8 cellular contexts compared by ENCODE assay signal in genomic region chr15:63601727-63602185, GRCh38. TPM values are rescaled to one million over a fixed set of nuclear protein-coding genes. Genes with fewer than 3 reads are reported as not detected.
A peak's percentile ranks its signal among the peaks of the same experiment; 100 is the strongest.
DNase-seq lines count a peak whose midpoint lies in the region; ATAC-seq and TF ChIP-seq lines count a peak whose summit lies in the region.

No MANE protein-coding gene starts in this region.

- H3K27me3 ChIP-seq in dorsolateral prefrontal cortex (no peaks in the 10 kb centered on the region), neural cell (ENCODE audit: insufficient read depth, low read depth, low read length) (no peaks in the 10 kb centered on the region)

- H2AFZ ChIP-seq in neural cell (ENCODE audit: low read depth, low read length): no peak overlapping the region

- no peak for TF ChIP-seq RAD21 in neural cell (conservative IDR thresholded peaks at IDR 0.05)

- H3K4me3 ChIP-seq in dorsolateral prefrontal cortex (peak overlapping the region; percentile 52 to 93 (median 80)), neural cell (ENCODE audit: low read length) (peak overlapping the region; percentile 88)

- no peaks in the 10 kb centered on the region for H3K9me2 ChIP-seq in neural cell (ENCODE audit: insufficient read depth, low read length)

- H3F3A ChIP-seq in neural cell (ENCODE audit: insufficient read depth, low read length, poor library complexity, severe bottlenecking): no peaks in the 10 kb centered on the region

- ATAC-seq in HG02840 (IDR thresholded peaks at IDR 0.05; ENCODE audit: low FRiP score, unreplicated experiment): no peak

- H4K20me1 ChIP-seq in neural cell (ENCODE audit: insufficient read depth): no peaks in the 10 kb centered on the region

- no peaks in the 10 kb centered on the region for H3K9me3 ChIP-seq in neural cell (ENCODE audit: low read length)

- no peak for TF ChIP-seq EP300 in neural cell (conservative IDR thresholded peaks at IDR 0.05; ENCODE audit: poor library complexity, severe bottlenecking)

- intact Hi-C loops in dorsolateral prefrontal cortex (cut with DNase I): loop anchor here (5.0 to 10.0 kb wide), 5 partner anchors 123 to 553 kb away; partner anchors contain the start of genes RPS27L (in 1 of the 2) and SNX22 (in 1 of the 2)

- peak overlapping the region; percentile 66 for H3K9ac ChIP-seq in neural cell (ENCODE audit: low read length)

- H3K27ac ChIP-seq in dorsolateral prefrontal cortex: peak overlapping the region in 58 of 59 donors; percentile 69 to 98 (median 92)
- no peak overlapping the region for H3K27ac ChIP-seq in neural cell (ENCODE audit: low read length)

- no peak for TF ChIP-seq CTCF in dorsolateral prefrontal cortex (IDR thresholded peaks at IDR 0.05 in 54 of 56, conservative IDR thresholded peaks at IDR 0.05 in 2 of 56; ENCODE audit: low read depth in 1 of 56, partially characterized antibody in 56 of 56)
- TF ChIP-seq CTCF in neural cell (IDR thresholded peaks at IDR 0.05; ENCODE audit: poor library complexity, severe bottlenecking): no peak

- H3K79me2 ChIP-seq in neural cell (replicated peaks; ENCODE audit: insufficient read depth, low read length): no peaks in the 10 kb centered on the region

- peak; percentile 18 for DNase-seq in activated gamma-delta T cell (lab: John Stamatoyannopoulos, UW)
- DNase-seq in activated gamma-delta T cell treated with Interleukin-2 at 50 U/mL for 16 hours: no peak
- peak; percentile 80 for DNase-seq in NCI-H82 (lab: John Stamatoyannopoulos, UW)
- no peak for DNase-seq in dorsolateral prefrontal cortex
- no peak for DNase-seq in stimulated activated naive CD4-positive, alpha-beta T cell treated with Interleukin-2 at 50 U/mL for 16 hours (lab: John Stamatoyannopoulos, UW)
- DNase-seq in activated CD4-positive, CD25-positive, alpha-beta regulatory T cell treated with anti-CD3 and anti-CD28 coated beads, Interleukin-2, amount 50 U/mL, for 72 hours: no peak

- peak overlapping the region; percentile 80 for H3K4me2 ChIP-seq in neural cell (ENCODE audit: low read length)

- no peaks in the 10 kb centered on the region for H3K36me3 ChIP-seq in neural cell (ENCODE audit: insufficient read depth, low read length)

TF ChIP-seq in neural cell, 6 proteins besides CTCF, POLR2A, EP300 and RAD21:
- TF ChIP-seq REST (IDR thresholded peaks at IDR 0.05; ENCODE audit: borderline replicate concordance) (no peak), SMC3 (conservative IDR thresholded peaks at IDR 0.05; ENCODE audit: poor library complexity) (no peak), EZH2 (IDR thresholded peaks at IDR 0.05; ENCODE audit: borderline replicate concordance, insufficient read depth, low read length, poor library complexity, severe bottlenecking) (no peak), TAF1 (IDR thresholded peaks at IDR 0.05; ENCODE audit: low read depth) (no peak), MXI1 (conservative IDR thresholded peaks at IDR 0.05; ENCODE audit: poor library complexity, severe bottlenecking) (no peak), POLR2AphosphoS5 (IDR thresholded peaks at IDR 0.05) (no peak)

RNA-seq across cellular contexts. Expression of gene FBXL22, which starts 4.6 kb away (rescaled TPM):
- total RNA-seq in dorsolateral prefrontal cortex: 1 to 10 TPM in 111 of 120 experiments, under 1 TPM in 9; 0.60 to 5.0 (median 2.0) TPM
- polyA plus RNA-seq in neural cell: 0.28 and 0.41 TPM in 2 replicates
- 0.58 and 4.1 TPM in 2 replicates for polyA minus RNA-seq in neural cell

Comparison
In these comparisons a context has a peak if more than half of its experiments do, and no peak if none do; other contexts are left out.
1. DNase-seq: peak in activated gamma-delta T cell (single experiment) and NCI-H82 (single experiment); none in activated gamma-delta T cell treated with Interleukin-2 at 50 U/mL for 16 hours (single experiment), dorsolateral prefrontal cortex (0 of 10), stimulated activated naive CD4-positive, alpha-beta T cell treated with Interleukin-2 at 50 U/mL for 16 hours (single experiment) and activated CD4-positive, CD25-positive, alpha-beta regulatory T cell treated with anti-CD3 and anti-CD28 coated beads, Interleukin-2, amount 50 U/mL, for 72 hours (single experiment).